Comparison of ENCODE assay signal across 15 cellular contexts in genomic region chr1:160257411-160258015, GRCh38. TPM values are rescaled to one million over a fixed set of nuclear protein-coding genes. Genes with fewer than 3 reads are reported as not detected.
A peak's percentile ranks its signal among the peaks of the same experiment; 100 is the strongest.
DNase-seq lines count a peak whose midpoint lies in the region; ATAC-seq, FAIRE-seq and TF ChIP-seq lines count a peak whose summit lies in the region.
"Had no signal": no experiment of that assay in that cellular context is flagged by ENCODE, and none has a peak within 500 bp of the region (broad histone marks: within the 10 kb centered on the region; RNA-seq: fewer than 3 reads in every experiment).

No MANE protein-coding gene starts in this region.

- H3K27ac Mint-ChIP-seq in activated naive CD4-positive, alpha-beta T cell treated with anti-CD3 and anti-CD28 coated beads, Interleukin-2, amount 50 U/mL, for 72 hours = peak overlapping the region; percentile 10 to 29
- no peak overlapping the region for H3K27ac Mint-ChIP-seq in activated T-helper 17 cell treated with anti-CD3 and anti-CD28 coated beads, Interleukin-2, amount 50 U/mL, for 72 hours
- H3K27ac Mint-ChIP-seq in mesothelial cell of epicardium = peak overlapping the region; percentile 25
- H3K27ac Mint-ChIP-seq: activated naive CD8-positive, alpha-beta T cell treated with anti-CD3 and anti-CD28 coated beads, Interleukin-2, amount 10 ng/mL, durations not matched to agents 7 days and 5 days had no signal

- H3K4me1 Mint-ChIP-seq in activated T-helper 17 cell treated with anti-CD3 and anti-CD28 coated beads, Interleukin-2, amount 50 U/mL, for 72 hours = peaks cover 20% of the 10 kb centered on the region
- H3K4me1 Mint-ChIP-seq in mesothelial cell of epicardium = peaks cover 58% of the 10 kb centered on the region

- H3K36me3 ChIP-seq in thyroid gland (no peaks in the 10 kb centered on the region), kidney (ENCODE audit: control insufficient read depth in 1 of 2, insufficient read depth in 2 of 2, low read length in 2 of 2) (no peaks in the 10 kb centered on the region)
- H3K36me3 ChIP-seq: pancreas had no signal

- 68 to 75% methylated on average over 6 of the region's 6 CpGs for WGBS in thyroid gland, 2 donors

- H3K36me3 Mint-ChIP-seq in activated naive CD4-positive, alpha-beta T cell treated with anti-CD3 and anti-CD28 coated beads, Interleukin-2, amount 50 U/mL, for 72 hours = peaks cover 15 to 32% of the 10 kb centered on the region in 2 donors
- H3K36me3 Mint-ChIP-seq in activated T-helper 17 cell treated with anti-CD3 and anti-CD28 coated beads, Interleukin-2, amount 50 U/mL, for 72 hours (ENCODE audit: low read depth) = peaks cover 85% of the 10 kb centered on the region
- H3K36me3 Mint-ChIP-seq in mesothelial cell of epicardium = peaks cover 10% of the 10 kb centered on the region

- H3K27me3 ChIP-seq in thyroid gland = no peaks in the 10 kb centered on the region
- H3K27me3 ChIP-seq: pancreas had no signal

- H3K9ac ChIP-seq in kidney (ENCODE audit: low read length in 2 of 2) = no peak overlapping the region

- no peak for TF ChIP-seq POLR2A in thyroid gland (IDR thresholded peaks at IDR 0.05)

- TF ChIP-seq CTCF in mesothelial cell of epicardium (IDR thresholded peaks at IDR 0.05; ENCODE audit: unreplicated experiment) = no peak
- TF ChIP-seq CTCF in thyroid gland (IDR thresholded peaks at IDR 0.05) = no peak
- no peak for TF ChIP-seq CTCF in kidney (IDR thresholded peaks at IDR 0.05; ENCODE audit: borderline replicate concordance, extremely low read depth, insufficient read depth)

- no peak for DNase-seq in activated naive CD4-positive, alpha-beta T cell treated with anti-CD3 and anti-CD28 coated beads, Interleukin-2, amount 50 U/mL, for 72 hours (ENCODE audit: low spot score in 2 of 2)
- DNase-seq in activated naive CD4-positive, alpha-beta T cell treated with Interleukin-2 at 50 U/mL for 16 hours = no peak
- DNase-seq in mesothelial cell of epicardium (ENCODE audit: low spot score in 2 of 2, unreplicated experiment in 2 of 2) (no peak), thyroid gland (no peak), activated gamma-delta T cell (lab: John Stamatoyannopoulos, UW) (no peak), kidney (no peak)
- DNase-seq: activated naive CD8-positive, alpha-beta T cell treated with anti-CD3 and anti-CD28 coated beads, Interleukin-2, amount 10 ng/mL, durations not matched to agents 7 days and 5 days; NCI-H1694 treated with DMSO at 0.1 percent for 48 hours; NCI-H524; pancreas; stimulated activated CD4-positive, alpha-beta T cell treated with anti-CD3 and anti-CD28 coated beads, Interleukin-15, amount 100 ng/mL, for 24 hours had no signal

- no peak for ATAC-seq in activated naive CD4-positive, alpha-beta T cell treated with anti-CD3 and anti-CD28 coated beads, Interleukin-2, amount 50 U/mL, for 72 hours
- no peak for ATAC-seq in activated T-helper 17 cell treated with anti-CD3 and anti-CD28 coated beads, Interleukin-2, amount 50 U/mL, for 72 hours (replicated peaks)
- no peak for ATAC-seq in GM18907 (IDR thresholded peaks at IDR 0.05; ENCODE audit: unreplicated experiment)
- ATAC-seq: Panc1, pancreas had no signal

- intact Hi-C loops in thyroid gland (cut with DNase I) = loop anchor here (10.0 kb wide), 1 partner anchor 153 kb away; no protein-coding TSS in a partner anchor
- intact Hi-C loops in kidney (cut with DNase I) = no loop called here

- H3K9me3 ChIP-seq in thyroid gland (no peaks in the 10 kb centered on the region), kidney (ENCODE audit: control insufficient read depth in 1 of 2, low read length in 2 of 2) (no peaks in the 10 kb centered on the region)
- H3K9me3 ChIP-seq: pancreas had no signal

- H3K27me3 Mint-ChIP-seq in activated T-helper 17 cell treated with anti-CD3 and anti-CD28 coated beads, Interleukin-2, amount 50 U/mL, for 72 hours = no peaks in the 10 kb centered on the region
- H3K27me3 Mint-ChIP-seq in mesothelial cell of epicardium (ENCODE audit: low read depth) = no peaks in the 10 kb centered on the region
- H3K27me3 Mint-ChIP-seq: activated naive CD8-positive, alpha-beta T cell treated with anti-CD3 and anti-CD28 coated beads, Interleukin-2, amount 10 ng/mL, durations not matched to agents 7 days and 5 days had no signal

- peak overlapping the region; percentile 98 for H3K4me3 Mint-ChIP-seq in activated T-helper 17 cell treated with anti-CD3 and anti-CD28 coated beads, Interleukin-2, amount 50 U/mL, for 72 hours
- no peak overlapping the region for H3K4me3 Mint-ChIP-seq in mesothelial cell of epicardium
- H3K4me3 Mint-ChIP-seq: activated naive CD8-positive, alpha-beta T cell treated with anti-CD3 and anti-CD28 coated beads, Interleukin-2, amount 10 ng/mL, durations not matched to agents 7 days and 5 days had no signal

- H3K9me3 Mint-ChIP-seq in activated naive CD4-positive, alpha-beta T cell treated with anti-CD3 and anti-CD28 coated beads, Interleukin-2, amount 50 U/mL, for 72 hours = no peaks in the 10 kb centered on the region
- H3K9me3 Mint-ChIP-seq in activated T-helper 17 cell treated with anti-CD3 and anti-CD28 coated beads, Interleukin-2, amount 50 U/mL, for 72 hours = no peaks in the 10 kb centered on the region
- H3K9me3 Mint-ChIP-seq in mesothelial cell of epicardium = no peaks in the 10 kb centered on the region
- H3K9me3 Mint-ChIP-seq: activated naive CD8-positive, alpha-beta T cell treated with anti-CD3 and anti-CD28 coated beads, Interleukin-2, amount 10 ng/mL, durations not matched to agents 7 days and 5 days had no signal

- H3K4me3 ChIP-seq in thyroid gland (replicated peaks in 1 of 3) (no peak overlapping the region), kidney (ENCODE audit: low read length in 2 of 2) (no peak overlapping the region)
- H3K4me3 ChIP-seq: pancreas had no signal

- peaks cover 56 to 58% of the 10 kb centered on the region in 2 donors for H3K4me1 ChIP-seq in thyroid gland
- H3K4me1 ChIP-seq in kidney (ENCODE audit: control insufficient read depth in 1 of 2, insufficient read depth in 1 of 2, low read depth in 1 of 2, low read length in 2 of 2) = peaks cover 15 to 19% of the 10 kb centered on the region in 2 donors

- FAIRE-seq in kidney (lab: Jason Lieb, UNC) = no peak
- FAIRE-seq: endothelial cell of umbilical vein, pancreas had no signal

- H3K27ac ChIP-seq in thyroid gland (peak overlapping the region; percentile 3 to 82 (median 57)), kidney (ENCODE audit: low read depth in 2 of 2, low read length in 2 of 2) (no peak overlapping the region)
- H3K27ac ChIP-seq: pancreas had no signal

RNA-seq across cellular contexts. Expression of gene DCAF8, which starts 4.8 kb away (rescaled TPM):
- total RNA-seq in activated naive CD4-positive, alpha-beta T cell treated with anti-CD3 and anti-CD28 coated beads, Interleukin-2, amount 50 U/mL, for 72 hours = 100 to 1,000 TPM; 124 to 170 TPM
- 100 to 1,000 TPM; 126 to 175 TPM for total RNA-seq in activated T-helper 17 cell treated with anti-CD3 and anti-CD28 coated beads, Interleukin-2, amount 50 U/mL, for 72 hours
- total RNA-seq in mesothelial cell of epicardium (276 to 299 TPM (median 287 TPM) in 3 replicates), thyroid gland (100 to 1,000 TPM; 221 to 239 (median 228) TPM), kidney (136 TPM)
- 69.6 TPM for polyA plus RNA-seq in kidney (ENCODE audit: insufficient read depth, low read depth, low replicate concordance)

RNA-seq across cellular contexts. Expression of gene PEX19, which starts 27.4 kb away (rescaled TPM):
- 10 to 100 TPM; 44.8 to 74.9 TPM for total RNA-seq in activated naive CD4-positive, alpha-beta T cell treated with anti-CD3 and anti-CD28 coated beads, Interleukin-2, amount 50 U/mL, for 72 hours
- 10 to 100 TPM; 48.3 to 61.4 TPM for total RNA-seq in activated T-helper 17 cell treated with anti-CD3 and anti-CD28 coated beads, Interleukin-2, amount 50 U/mL, for 72 hours
- total RNA-seq in mesothelial cell of epicardium (50.9 to 53.0 TPM (median 52.8 TPM) in 3 replicates), thyroid gland (100 to 1,000 TPM in 2 of 4 donors, 10 to 100 TPM in 2; 65.2 to 120 (median 85.3) TPM), kidney (67.9 TPM)
- polyA plus RNA-seq in kidney (ENCODE audit: insufficient read depth, low read depth, low replicate concordance) = 49.8 TPM

RNA-seq across cellular contexts. Expression of gene PEA15, which starts 52.3 kb away (rescaled TPM):
- 10 to 100 TPM; 37.2 to 53.7 TPM for total RNA-seq in activated naive CD4-positive, alpha-beta T cell treated with anti-CD3 and anti-CD28 coated beads, Interleukin-2, amount 50 U/mL, for 72 hours
- 10 to 100 TPM; 48.7 to 49.4 TPM for total RNA-seq in activated T-helper 17 cell treated with anti-CD3 and anti-CD28 coated beads, Interleukin-2, amount 50 U/mL, for 72 hours
- total RNA-seq in mesothelial cell of epicardium (37.4 to 42.1 TPM (median 41.2 TPM) in 3 replicates), thyroid gland (10 to 100 TPM; 47.9 to 68.5 (median 50.2) TPM), kidney (112 TPM)
- 143 TPM for polyA plus RNA-seq in kidney (ENCODE audit: insufficient read depth, low read depth, low replicate concordance)

Comparison
In these comparisons a context has a peak if more than half of its experiments do, and no peak if none do; other contexts are left out.
1. H3K27ac ChIP-seq: peak in thyroid gland (3 of 3); none in kidney (0 of 2).